7 cellular contexts compared by ENCODE assay signal in genomic region chr19:48964205-48965032, GRCh38. TPM values are rescaled to one million over a fixed set of nuclear protein-coding genes. Genes with fewer than 3 reads are reported as not detected.
DNase-seq lines count a peak whose midpoint lies in the region; ATAC-seq and TF ChIP-seq lines count a peak whose summit lies in the region.
"Had no signal": no experiment of that assay in that cellular context is flagged by ENCODE, and none has a peak within 500 bp of the region (broad histone marks: within the 10 kb centered on the region; RNA-seq: fewer than 3 reads in every experiment).

No MANE protein-coding gene starts in this region.

- H3K9ac ChIP-seq in muscle layer of colon (ENCODE audit: low read length) = peak overlapping the region; percentile 16

- no peak for TF ChIP-seq CTCF in adrenal gland (IDR thresholded peaks at IDR 0.05)

- WGBS in adrenal gland, 4 donors = 32 to 38% (median 36%) methylated on average over 13 to 19 of the region's 19 CpGs

- H3K4me3 ChIP-seq in adrenal gland = peak overlapping the region in 2 of 4 donors; percentile 51 to 94
- peak overlapping the region; percentile 17 to 54 for H3K4me3 ChIP-seq in muscle layer of colon (ENCODE audit: low read depth in 1 of 2, low read length in 2 of 2)

- intact Hi-C loops in adrenal gland (cut with DNase I) = loop anchor here (5.0 to 10.0 kb wide), 2 partner anchors 90 to 127 kb away; partner anchors contain the start of genes HSD17B14 (in 1 of the 2) and PPP1R15A (in 1 of the 2)

- H3K27me3 ChIP-seq in adrenal gland (no peaks in the 10 kb centered on the region), muscle layer of colon (ENCODE audit: control insufficient read depth in 1 of 2, insufficient read depth in 2 of 2, low read length in 2 of 2) (no peaks in the 10 kb centered on the region)

- H3K9me3 ChIP-seq in adrenal gland (replicated peaks in 1 of 3) (no peaks in the 10 kb centered on the region), muscle layer of colon (ENCODE audit: low read length) (no peaks in the 10 kb centered on the region)

- H3K27ac ChIP-seq in adrenal gland (peak overlapping the region; percentile 62 to 96 (median 85)), muscle layer of colon (ENCODE audit: low read depth, low read length) (peak overlapping the region; percentile 92)

- TF ChIP-seq POLR2A in adrenal gland (IDR thresholded peaks at IDR 0.05) = no peak

- H3K4me1 ChIP-seq in adrenal gland (replicated peaks in 1 of 2) (peaks cover 31 to 34% of the 10 kb centered on the region in 2 donors), muscle layer of colon (ENCODE audit: insufficient read depth, low read length) (peaks cover 42% of the 10 kb centered on the region)

- peaks cover 0 to 30% of the 10 kb centered on the region in 2 donors for H3K36me3 ChIP-seq in adrenal gland (replicated peaks in 1 of 2)
- peaks cover 22% of the 10 kb centered on the region for H3K36me3 ChIP-seq in muscle layer of colon (ENCODE audit: insufficient read depth, low read length)

- ATAC-seq in GM19463 (IDR thresholded peaks at IDR 0.05; ENCODE audit: unreplicated experiment) = no peak

- DNase-seq in HT-29 (ENCODE audit: low spot score) (peak; percentile 76), adrenal gland (peak in 2 of 7 donors; percentile 50 to 79), dermis blood vessel endothelial cell (no peak), amniotic stem cell (lab: John Stamatoyannopoulos, UW) (no peak)

RNA-seq across cellular contexts. Expression of gene FTL, which starts 0.7 kb away (rescaled TPM):
- 5,979 and 6,365 TPM in 2 replicates for total RNA-seq in HT-29 (2014; rRNA removed; shearing (Covaris generic))
- over 10,000 TPM in 1 of 8 donors, 1,000 to 10,000 TPM in 7; 3,284 to 11,726 (median 4,214) TPM for total RNA-seq in adrenal gland
- polyA plus RNA-seq in adrenal gland = 1,000 to 10,000 TPM; 2,288 to 7,123 (median 4,274) TPM
- total RNA-seq in dermis blood vessel endothelial cell = 1,252 and 1,399 TPM in 2 replicates

RNA-seq across cellular contexts. Expression of gene BAX, which starts 9.7 kb away (rescaled TPM):
- 185 and 213 TPM in 2 replicates for total RNA-seq in HT-29 (2014; rRNA removed; shearing (Covaris generic))
- 10 to 100 TPM; 18.1 to 79.0 (median 58.0) TPM for total RNA-seq in adrenal gland
- polyA plus RNA-seq in adrenal gland = 10 to 100 TPM; 21.5 to 61.3 (median 41.0) TPM
- 96.8 and 134 TPM in 2 replicates for total RNA-seq in dermis blood vessel endothelial cell

RNA-seq across cellular contexts. Expression of gene GYS1, which starts 28.7 kb away (rescaled TPM):
- total RNA-seq in HT-29 (2014; rRNA removed; shearing (Covaris generic)) = 67.1 and 71.5 TPM in 2 replicates
- 10 to 100 TPM; 23.7 to 63.9 (median 39.5) TPM for total RNA-seq in adrenal gland
- 10 to 100 TPM; 35.2 to 45.9 (median 37.7) TPM for polyA plus RNA-seq in adrenal gland
- 14.8 and 28.8 TPM in 2 replicates for total RNA-seq in dermis blood vessel endothelial cell

RNA-seq across cellular contexts. Expression of gene RUVBL2, which starts 29.3 kb away (rescaled TPM):
- 562 and 566 TPM in 2 replicates for total RNA-seq in HT-29 (2014; rRNA removed; shearing (Covaris generic))
- total RNA-seq in adrenal gland (100 to 1,000 TPM in 1 of 8 donors, 10 to 100 TPM in 7; 45.4 to 143 (median 75.6) TPM), dermis blood vessel endothelial cell (172 and 278 TPM in 2 replicates)
- polyA plus RNA-seq in adrenal gland = 10 to 100 TPM; 41.3 to 93.3 (median 70.7) TPM

RNA-seq across cellular contexts. Expression of gene DHDH, which starts 30.9 kb away (rescaled TPM):
- total RNA-seq in HT-29 (2014; rRNA removed; shearing (Covaris generic)) = 0.10 and 0.42 TPM in 2 replicates
- total RNA-seq in adrenal gland (under 1 TPM in 3 of 8 donors, not detected in 5; 0.29 to 0.56 (median 0.38) TPM), dermis blood vessel endothelial cell (not detected in 2 replicates)
- 1 to 10 TPM in 1 of 3 donors, under 1 TPM in 2; 0.27 to 2.8 (median 0.47) TPM for polyA plus RNA-seq in adrenal gland
- total RNA-seq: frontal cortex had no signal
